ENCODE assay signal across 23 cellular contexts in the genomic region with DNA sequence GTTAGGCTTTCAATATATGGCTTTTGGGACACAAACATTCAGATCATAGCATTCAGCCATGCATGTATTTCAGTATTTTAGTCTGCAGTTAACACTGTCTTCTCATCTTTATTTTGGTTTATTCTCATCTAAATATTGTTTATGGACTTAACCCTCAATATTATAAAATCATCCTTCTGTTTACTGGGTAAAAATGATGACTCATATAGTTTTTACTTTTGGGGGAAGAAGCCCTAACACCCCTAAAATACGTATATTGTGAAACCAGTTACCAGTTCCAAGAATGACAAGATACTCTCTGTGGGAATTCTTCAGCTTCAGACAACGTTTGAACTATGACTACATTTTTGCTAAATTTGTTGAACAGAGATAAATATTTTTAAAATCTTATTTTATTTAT.
DNase-seq lines count a peak whose midpoint lies in the region; ATAC-seq, FAIRE-seq and TF ChIP-seq lines count a peak whose summit lies in the region.
"Had no signal": no experiment of that assay in that cellular context is flagged by ENCODE, and none has a peak within 500 bp of the region (broad histone marks: within the 10 kb centered on the region; RNA-seq: fewer than 3 reads in every experiment).

No MANE protein-coding gene starts in this region.

- H3K36me3 ChIP-seq in IMR-90 (ENCODE audit: control insufficient read depth, insufficient read depth, low read length) = no peaks in the 10 kb centered on the region
- H3K36me3 ChIP-seq: BLaER1 treated with 17β-estradiol and CSF1 and Interleukin-3, amounts not matched to agents 10 nM and 100 nM had no signal

- no peak overlapping the region for H4K5ac ChIP-seq in IMR-90 (ENCODE audit: low read depth, low read length)

- peaks cover 10% of the 10 kb centered on the region; the same call in 1 of the 2 replicates for H3K27me3 ChIP-seq in IMR-90 (ENCODE audit: control insufficient read depth, insufficient read depth, low read length)
- H3K27me3 ChIP-seq: BLaER1 treated with 17β-estradiol and CSF1 and Interleukin-3, amounts not matched to agents 10 nM and 100 nM had no signal

- H3K14ac ChIP-seq in IMR-90 (replicated peaks; ENCODE audit: low read depth, low read length) = no peak overlapping the region

- no peak overlapping the region for H3K9ac ChIP-seq in IMR-90 (ENCODE audit: low read depth, low read length)
- H3K9ac ChIP-seq: BLaER1 treated with 17β-estradiol and CSF1 and Interleukin-3, amounts not matched to agents 10 nM and 100 nM had no signal

- CTCF ChIA-PET in A549 (lab: Yijun Ruan, JAX) = interaction anchor here (1.1 kb wide), 1 partner anchor 12 kb away, joined by 3 read pairs; no protein-coding TSS in a partner anchor
- CTCF ChIA-PET in IMR-90 (lab: Yijun Ruan, JAX) = interaction anchor here (2.1 kb wide), 1 partner anchor 10 kb away, joined by 6 read pairs; no protein-coding TSS in a partner anchor

- no peaks in the 10 kb centered on the region for H3K9me3 ChIP-seq in A549
- no peaks in the 10 kb centered on the region for H3K9me3 ChIP-seq in IMR-90 (ENCODE audit: control insufficient read depth, insufficient read depth, low read length)
- H3K9me3 ChIP-seq: BLaER1 treated with 17β-estradiol and CSF1 and Interleukin-3, amounts not matched to agents 10 nM and 100 nM; Caco-2 had no signal

- TF ChIP-seq POLR2A in A549 (IDR thresholded peaks at IDR 0.05; ENCODE audit: low read length) (no peak), IMR-90 (IDR thresholded peaks at IDR 0.05; ENCODE audit: low read depth, low read length) (no peak)

- TF ChIP-seq RAD21 in A549 (conservative IDR thresholded peaks at IDR 0.05 in 1 of 2, IDR thresholded peaks at IDR 0.05 in 1 of 2) (no peak), IMR-90 (IDR thresholded peaks at IDR 0.05; ENCODE audit: low read length) (no peak)

- H3K79me1 ChIP-seq in IMR-90 (ENCODE audit: low read depth in 1 of 2, low read length in 2 of 2) = no peaks in the 10 kb centered on the region

- H3K4me3 ChIP-seq in A549 (no peak overlapping the region), IMR-90 (ENCODE audit: insufficient read depth, low read depth, low read length) (no peak overlapping the region)
- H3K4me3 ChIP-seq: BLaER1 treated with 17β-estradiol and CSF1 and Interleukin-3, amounts not matched to agents 10 nM and 100 nM; GM12878 had no signal

- TF ChIP-seq CTCF in A549 (IDR thresholded peaks at IDR 0.05) (no peak), IMR-90 (conservative IDR thresholded peaks at IDR 0.05; ENCODE audit: low read depth, low read length) (no peak)

- no peak overlapping the region for H2BK20ac ChIP-seq in IMR-90 (ENCODE audit: low read depth, low read length)

- H2BK15ac ChIP-seq in IMR-90 (ENCODE audit: low read depth, low read length) = no peak overlapping the region

- POLR2A ChIA-PET in A549 (lab: Yijun Ruan, JAX) = no interaction called here
- POLR2A ChIA-PET in IMR-90 (lab: Charles Lee; ENCODE audit: unreplicated experiment) = no interaction called here

- intact Hi-C loops in IMR-90 (cut with micrococcal nuclease) = no loop called here

- no peaks in the 10 kb centered on the region for H4K20me1 ChIP-seq in IMR-90 (ENCODE audit: insufficient read depth, low read length)
- H4K20me1 ChIP-seq: BLaER1 treated with 17β-estradiol and CSF1 and Interleukin-3, amounts not matched to agents 10 nM and 100 nM had no signal

- BruUV-seq in IMR-90 (replicated peaks; lab: Mats Ljungman, UMichigan) = no TSS peak

- H2BK5ac ChIP-seq in IMR-90 (ENCODE audit: low read depth, low read length, poor library complexity, severe bottlenecking) = no peak overlapping the region

- in situ Hi-C loops in IMR-90 (cut with MboI; ENCODE audit: low sequenced_read_pairs) = no loop called here

- ATAC-seq in A549 (no peak), IMR-90 (ENCODE audit: low read depth) (no peak), HG03045 (IDR thresholded peaks at IDR 0.05; ENCODE audit: unreplicated experiment) (no peak), HG03025 (IDR thresholded peaks at IDR 0.05; ENCODE audit: low FRiP score, unreplicated experiment) (no peak)
- ATAC-seq: CD8-positive, alpha-beta T cell; GM12878 had no signal

- no peak for FAIRE-seq in A549 (lab: Jason Lieb, UNC)
- peak; percentile 17 for FAIRE-seq in urothelium cell line (lab: Jason Lieb, UNC)
- FAIRE-seq: A204.1, D721Med, G401.6, GM12878, GM12892, GM18507 had no signal

- no peak overlapping the region for H4K91ac ChIP-seq in IMR-90 (ENCODE audit: insufficient read depth, low read depth, low read length)

- H2BK120ac ChIP-seq in IMR-90 (ENCODE audit: low read depth, low read length) = no peak overlapping the region

- no peak overlapping the region for H3K4ac ChIP-seq in IMR-90 (ENCODE audit: low read depth, low read length)

- no peak overlapping the region for H2AFZ ChIP-seq in IMR-90 (replicated peaks; ENCODE audit: low read length, poor library complexity)

- H3K23ac ChIP-seq in IMR-90 (ENCODE audit: low read depth, low read length) = no peak overlapping the region

- H3K4me1 ChIP-seq in A549 (no peaks in the 10 kb centered on the region), IMR-90 (ENCODE audit: control insufficient read depth, insufficient read depth, low read length) (no peaks in the 10 kb centered on the region)
- H3K4me1 ChIP-seq: Caco-2 had no signal

- no peak overlapping the region for H4K8ac ChIP-seq in IMR-90 (ENCODE audit: low read depth in 2 of 2, low read length in 2 of 2)

- no peak overlapping the region for H3K56ac ChIP-seq in IMR-90 (ENCODE audit: extremely low read depth, insufficient read depth, low read length)

- H3K18ac ChIP-seq in IMR-90 (ENCODE audit: low read depth, low read length) = no peak overlapping the region

- WGBS in A549 (ENCODE audit: missing lambda C conversion rate) = 12% methylated on average over 2 of the region's 2 CpGs
- no CpG with 5 or more reads among the region's 2 CpGs for WGBS in IMR-90 (ENCODE audit: extremely low coverage in 2 of 2, insufficient read length in 1 of 2), 2 experiments

- H2AK9ac ChIP-seq in IMR-90 (replicated peaks; ENCODE audit: low read depth, low read length, poor library complexity) = no peak overlapping the region

- H3K9me1 ChIP-seq in IMR-90 (ENCODE audit: insufficient read depth, low read length) = no peaks in the 10 kb centered on the region

- H2AK5ac ChIP-seq in IMR-90 (ENCODE audit: low read depth, low read length) = no peak overlapping the region

- TF ChIP-seq EP300 in A549 (IDR thresholded peaks at IDR 0.05) = no peak

- DNase-seq in A549 (ENCODE audit: low read depth in 1 of 2, low spot score in 1 of 2) (no peak), IMR-90 (no peak), caudate nucleus (lab: John Stamatoyannopoulos, UW) (no peak), urothelium cell line (ENCODE audit: low spot score) (no peak), NCI-H1694 (lab: John Stamatoyannopoulos, UW) (no peak)
- DNase-seq: 8988T; AML-193; Caco-2; Calu3; CD4-positive, alpha-beta T cell; CD8-positive, alpha-beta T cell; DMS79 treated with DMSO at 0.1 percent for 48 hours; GF-D8 had no signal

- H3K27ac ChIP-seq in A549 (no peak overlapping the region), IMR-90 (ENCODE audit: insufficient read depth, low read length) (no peak overlapping the region), caudate nucleus (ENCODE audit: low read depth, low read length) (peak overlapping the region; percentile 42)
- H3K27ac ChIP-seq: BLaER1 treated with 17β-estradiol and CSF1 and Interleukin-3, amounts not matched to agents 10 nM and 100 nM; C4-2B had no signal

- dilution Hi-C loops in IMR-90 (cut with HindIII; ENCODE audit: low sequenced_read_pairs, unreplicated experiment) = no loop called here

- H3K4me2 ChIP-seq in A549 (no peak overlapping the region), IMR-90 (ENCODE audit: low read depth, low read length) (no peak overlapping the region)
- H3K4me2 ChIP-seq: BLaER1 treated with 17β-estradiol and CSF1 and Interleukin-3, amounts not matched to agents 10 nM and 100 nM had no signal

TF ChIP-seq in A549, 52 proteins besides CTCF, POLR2A, EP300 and RAD21:
- TF ChIP-seq FOSL2 (IDR thresholded peaks at IDR 0.05) = no peak
- TF ChIP-seq FOSL2 (CRISPR knock-in tag; IDR thresholded peaks at IDR 0.05) = peak; percentile 33; the same call in 1 of the 2 replicates
- TF ChIP-seq MAFK (IDR thresholded peaks at IDR 0.05; ENCODE audit: partially characterized antibody) = peak; percentile 55
- no peak for TF ChIP-seq RCOR1 (IDR thresholded peaks at IDR 0.05; ENCODE audit: low read depth, low read length)

TF ChIP-seq in IMR-90, 13 proteins besides CTCF, POLR2A, EP300 and RAD21:
- TF ChIP-seq MXI1 (IDR thresholded peaks at IDR 0.05; ENCODE audit: borderline replicate concordance, low read depth, low read length) (no peak), MAFK (IDR thresholded peaks at IDR 0.05; ENCODE audit: low read depth, low read length) (0 out of 2 replicates have a peak, but pooled peaks have one; percentile 40), RCOR1 (IDR thresholded peaks at IDR 0.05; ENCODE audit: insufficient replicate concordance, low read length) (no peak)
